Comparison of ENCODE assay signal across 1 cellular context in the genomic region with DNA sequence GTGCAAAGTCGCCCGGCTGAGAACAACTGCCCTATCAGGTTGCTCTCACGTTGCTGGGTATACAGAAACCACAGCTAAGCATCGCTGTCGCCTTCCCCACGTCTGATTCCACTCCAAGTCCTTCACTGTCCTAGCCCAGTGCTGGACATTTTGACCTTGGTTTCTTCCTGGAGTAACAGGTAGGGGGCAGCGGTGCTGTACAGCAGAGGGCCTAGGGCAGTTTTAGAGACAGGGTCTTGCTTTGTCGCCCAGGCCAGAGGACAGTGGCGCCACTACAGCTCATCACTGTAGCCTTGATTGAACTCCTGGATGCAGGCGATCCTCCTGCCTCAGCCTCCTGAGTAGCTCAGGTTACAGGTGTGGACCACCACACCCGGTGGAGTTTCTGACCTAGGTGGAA.
TF ChIP-seq lines count a peak whose summit lies in the region.

No MANE protein-coding gene starts in this region.

TF ChIP-seq in GM12878, 131 proteins besides CTCF, POLR2A, EP300 and RAD21:
- TF ChIP-seq ETV6 (conservative IDR thresholded peaks at IDR 0.05 in 1 of 2, IDR thresholded peaks at IDR 0.05 in 1 of 2; ENCODE audit: borderline replicate concordance in 1 of 2, low read depth in 1 of 2) (no peak), TBL1XR1 (IDR thresholded peaks at IDR 0.05; ENCODE audit: low read depth, low read length) (no peak), NBN (IDR thresholded peaks at IDR 0.05) (no peak), POU2F2 (IDR thresholded peaks at IDR 0.05; ENCODE audit: borderline replicate concordance, low read depth, low read length) (no peak), BCL11A (IDR thresholded peaks at IDR 0.05; ENCODE audit: low read depth, low read length) (no peak), MEF2B (IDR thresholded peaks at IDR 0.05; ENCODE audit: partially characterized antibody, poor library complexity, severe bottlenecking) (no peak), EZH2 (IDR thresholded peaks at IDR 0.05; ENCODE audit: borderline replicate concordance, control insufficient read depth, low read depth, low read length) (no peak)
- TF ChIP-seq, protein P1, sequence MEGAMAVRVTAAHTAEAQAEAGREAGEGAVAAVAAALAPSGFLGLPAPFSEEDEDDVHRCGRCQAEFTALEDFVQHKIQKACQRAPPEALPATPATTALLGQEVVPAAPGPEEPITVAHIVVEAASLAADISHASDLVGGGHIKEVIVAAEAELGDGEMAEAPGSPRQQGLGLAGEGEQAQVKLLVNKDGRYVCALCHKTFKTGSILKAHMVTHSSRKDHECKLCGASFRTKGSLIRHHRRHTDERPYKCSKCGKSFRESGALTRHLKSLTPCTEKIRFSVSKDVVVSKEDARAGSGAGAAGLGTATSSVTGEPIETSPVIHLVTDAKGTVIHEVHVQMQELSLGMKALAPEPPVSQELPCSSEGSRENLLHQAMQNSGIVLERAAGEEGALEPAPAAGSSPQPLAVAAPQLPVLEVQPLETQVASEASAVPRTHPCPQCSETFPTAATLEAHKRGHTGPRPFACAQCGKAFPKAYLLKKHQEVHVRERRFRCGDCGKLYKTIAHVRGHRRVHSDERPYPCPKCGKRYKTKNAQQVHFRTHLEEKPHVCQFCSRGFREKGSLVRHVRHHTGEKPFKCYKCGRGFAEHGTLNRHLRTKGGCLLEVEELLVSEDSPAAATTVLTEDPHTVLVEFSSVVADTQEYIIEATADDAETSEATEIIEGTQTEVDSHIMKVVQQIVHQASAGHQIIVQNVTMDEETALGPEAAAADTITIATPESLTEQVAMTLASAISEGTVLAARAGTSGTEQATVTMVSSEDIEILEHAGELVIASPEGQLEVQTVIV (IDR thresholded peaks at IDR 0.05; ENCODE audit: borderline replicate concordance, partially characterized antibody) = no peak
